In genomic region chr4:106981431-106981830, GRCh38 we compare ENCODE assay signal across 34 cellular contexts. TPM values are rescaled to one million over a fixed set of nuclear protein-coding genes. Genes with fewer than 3 reads are reported as not detected.
"Had no signal": no experiment of that assay in that cellular context is flagged by ENCODE, and none has a peak within 500 bp of the region (broad histone marks: within the 10 kb centered on the region; RNA-seq: fewer than 3 reads in every experiment).

No MANE protein-coding gene starts in this region.

- H3K9me3 ChIP-seq: adrenal gland, ascending aorta, colonic mucosa, pancreas, prostate gland, uterus had no signal

- H3K4me1 Mint-ChIP-seq: mesothelial cell of epicardium; naive B cell; nephron progenitor cell; stimulated activated effector memory CD8-positive, alpha-beta T cell treated with anti-CD3 and anti-CD28 coated beads, Interleukin-12 subunit alpha, Interleukin-12 subunit beta, amount 100 ng/mL, for 72 hours had no signal

- H3K27ac ChIP-seq: adrenal gland, ascending aorta, cardiac muscle cell, colonic mucosa, pancreas, prostate gland, skin epidermis, uterus had no signal

- DNase-seq: activated CD4-positive, alpha-beta T cell treated with anti-CD3 and anti-CD28 coated beads for 4 hours; activated CD4-positive, alpha-beta T cell treated with anti-CD3 and anti-CD28 coated beads, Interleukin-2, amount 50 U/mL, for 4 hours; activated effector memory CD4-positive, alpha-beta T cell treated with Interleukin-2 at 50 U/mL for 16 hours; activated naive CD4-positive, alpha-beta T cell treated with Interleukin-2 at 50 U/mL for 16 hours; activated T-cell treated with anti-CD3 and anti-CD28 coated beads for 4 hours; activated T-cell treated with anti-CD3 and anti-CD28 coated beads, Interleukin-2, amount 50 U/mL, for 72 hours; adrenal gland; cerebellar nuclear complex; colonic mucosa; effector CD8-positive, alpha-beta T cell; islet precursor cell; left ventricle myocardium superior; mammary epithelial cell; naive B cell; nephron progenitor cell; pancreas; retina; stimulated activated CD4-positive, alpha-beta T cell treated with anti-CD3 and anti-CD28 coated beads, Interleukin-12 subunit alpha, Interleukin-12 subunit beta, amount 100 ng/mL, for 4 hours; stimulated activated CD4-positive, alpha-beta T cell treated with anti-CD3 and anti-CD28 coated beads, Interleukin-4, amount 100 ng/mL, for 24 hours; substantia nigra; uterus had no signal

- H3K4me3 Mint-ChIP-seq: activated naive CD8-positive, alpha-beta T cell; activated T-cell treated with anti-CD3 and anti-CD28 coated beads, Interleukin-2, amount 50 U/mL, for 72 hours; brain; mesothelial cell of epicardium; naive B cell; nephron progenitor cell; stimulated activated effector memory CD8-positive, alpha-beta T cell treated with anti-CD3 and anti-CD28 coated beads, Interleukin-12 subunit alpha, Interleukin-12 subunit beta, amount 100 ng/mL, for 72 hours; stimulated activated naive CD8-positive, alpha-beta T cell treated with anti-CD3 and anti-CD28 coated beads, Interleukin-15, Interleukin-2, amounts not matched to agents 100 ng/mL and 50 ng/mL, for 24 hours; type B pancreatic cell had no signal

- H3K4me3 ChIP-seq: adrenal gland, ascending aorta, cardiac muscle cell, colonic mucosa, pancreas, prostate gland, skin epidermis, uterus had no signal

- H3K4me1 ChIP-seq: adrenal gland, ascending aorta, colonic mucosa, pancreas, prostate gland, uterus had no signal

- H3K36me3 Mint-ChIP-seq: activated naive CD8-positive, alpha-beta T cell; brain; naive B cell; stimulated activated effector memory CD8-positive, alpha-beta T cell treated with anti-CD3 and anti-CD28 coated beads, Interleukin-12 subunit alpha, Interleukin-12 subunit beta, amount 100 ng/mL, for 72 hours; type B pancreatic cell had no signal

- H3K27me3 ChIP-seq: adrenal gland, ascending aorta, cardiac muscle cell, colonic mucosa, pancreas, uterus had no signal

- ATAC-seq: activated T-cell treated with anti-CD3 and anti-CD28 coated beads, Interleukin-2, amount 50 U/mL, for 72 hours; left ventricle myocardium superior; pancreas; sciatic nerve; stimulated activated effector memory CD8-positive, alpha-beta T cell treated with anti-CD3 and anti-CD28 coated beads, Interleukin-12 subunit alpha, Interleukin-12 subunit beta, amount 100 ng/mL, for 72 hours had no signal

- H3K27ac Mint-ChIP-seq: activated naive CD8-positive, alpha-beta T cell; activated T-cell treated with anti-CD3 and anti-CD28 coated beads, Interleukin-2, amount 50 U/mL, for 72 hours; brain; mesothelial cell of epicardium; naive B cell; nephron progenitor cell; stimulated activated effector memory CD8-positive, alpha-beta T cell treated with anti-CD3 and anti-CD28 coated beads, Interleukin-12 subunit alpha, Interleukin-12 subunit beta, amount 100 ng/mL, for 72 hours; stimulated activated naive CD8-positive, alpha-beta T cell treated with anti-CD3 and anti-CD28 coated beads, Interleukin-15, Interleukin-2, amounts not matched to agents 100 ng/mL and 50 ng/mL, for 24 hours; type B pancreatic cell had no signal

- H3K9me3 Mint-ChIP-seq: stimulated activated naive CD8-positive, alpha-beta T cell treated with anti-CD3 and anti-CD28 coated beads, Interleukin-15, Interleukin-2, amounts not matched to agents 100 ng/mL and 50 ng/mL, for 24 hours had no signal

- H3K27me3 Mint-ChIP-seq: activated naive CD8-positive, alpha-beta T cell; naive B cell had no signal

- H3K36me3 ChIP-seq: adrenal gland, ascending aorta, cardiac muscle cell, colonic mucosa, pancreas, prostate gland, uterus had no signal

RNA-seq across cellular contexts. Expression of gene DKK2, which starts 54.7 kb away (rescaled TPM):
- total RNA-seq: activated T-cell treated with anti-CD3 and anti-CD28 coated beads, Interleukin-2, amount 50 U/mL, for 72 hours; dermis microvascular lymphatic vessel endothelial cell; T-helper 1 cell treated with Interleukin-12 subunit alpha and Interleukin-12 subunit beta and Interleukin-4 antibody, amounts not matched to agents 30 ng/mL and 1 ng/mL, for 36 hours had no signal
